In genomic region chr4:26110493-26110892, GRCh38 we compare ENCODE assay signal across 19 cellular contexts.
"Had no signal": no experiment of that assay in that cellular context is flagged by ENCODE, and none has a peak within 500 bp of the region (broad histone marks: within the 10 kb centered on the region; RNA-seq: fewer than 3 reads in every experiment).

No MANE protein-coding gene starts in this region.

- H3K27ac ChIP-seq: adrenal gland, breast epithelium, left lung, tibial artery, uterus, WERI-Rb-1 had no signal

- H3K27ac Mint-ChIP-seq: activated naive CD4-positive, alpha-beta T cell treated with anti-CD3 and anti-CD28 coated beads, Interleukin-2, amount 50 U/mL, for 72 hours; activated T-cell treated with anti-CD3 and anti-CD28 coated beads, Interleukin-2, amount 50 U/mL, for 72 hours; progenitor cell of endocrine pancreas had no signal

- H3K27me3 ChIP-seq: adrenal gland, breast epithelium, left lung, uterus had no signal

- H3K4me3 ChIP-seq: adrenal gland, breast epithelium, left lung, tibial artery, uterus had no signal

- H3K4me1 ChIP-seq: breast epithelium, left lung had no signal

- DNase-seq: activated CD4-positive, alpha-beta T cell treated with anti-CD3 and anti-CD28 coated beads, Interleukin-2, amount 50 U/mL, for 4 hours; activated gamma-delta T cell; activated T-cell treated with anti-CD3 and anti-CD28 coated beads, Interleukin-2, amount 50 U/mL, for 72 hours; adrenal gland; cerebellar nuclear complex; cortex of kidney; effector CD8-positive, alpha-beta T cell; islet precursor cell; left lung; midbrain; stimulated activated CD8-positive, alpha-beta memory T cell treated with anti-CD3 and anti-CD28 coated beads, Interleukin-4, amount 100 ng/mL, for 48 hours; stimulated activated naive CD4-positive, alpha-beta T cell; T-helper 2 cell; tibial artery; uterus; WERI-Rb-1 had no signal

- H3K36me3 ChIP-seq: adrenal gland, breast epithelium, left lung, tibial artery, uterus, WERI-Rb-1 had no signal

- H3K4me3 Mint-ChIP-seq: activated T-cell treated with anti-CD3 and anti-CD28 coated beads, Interleukin-2, amount 50 U/mL, for 72 hours had no signal

- H3K27me3 Mint-ChIP-seq: progenitor cell of endocrine pancreas had no signal

- ATAC-seq: activated naive CD4-positive, alpha-beta T cell treated with anti-CD3 and anti-CD28 coated beads, Interleukin-2, amount 50 U/mL, for 72 hours; activated T-cell treated with anti-CD3 and anti-CD28 coated beads, Interleukin-2, amount 50 U/mL, for 72 hours; left lung had no signal
